Comparison of ENCODE assay signal across 9 cellular contexts in genomic region chr12:54285150-54286041, GRCh38. TPM values are rescaled to one million over a fixed set of nuclear protein-coding genes. Genes with fewer than 3 reads are reported as not detected.
DNase-seq lines count a peak whose midpoint lies in the region; ATAC-seq, FAIRE-seq and TF ChIP-seq lines count a peak whose summit lies in the region.
"Had no signal": no experiment of that assay in that cellular context is flagged by ENCODE, and none has a peak within 500 bp of the region (broad histone marks: within the 10 kb centered on the region; RNA-seq: fewer than 3 reads in every experiment).

No MANE protein-coding gene starts in this region.

- no peaks in the 10 kb centered on the region for H3K27me3 Mint-ChIP-seq in natural killer cell (ENCODE audit: low read depth in 2 of 2)
- no peaks in the 10 kb centered on the region for H3K27me3 Mint-ChIP-seq in natural killer cell treated with Interleukin-12 subunit alpha and Interleukin-12 subunit beta and Interleukin-15 and Interleukin-18, amount 100 ng/mL, for 72 hours
- no peaks in the 10 kb centered on the region for H3K27me3 Mint-ChIP-seq in activated T-helper 1 cell treated with anti-CD3 and anti-CD28 coated beads, Interleukin-12 subunit alpha, Interleukin-12 subunit beta, Interleukin-2, Interleukin-4 antibody, amounts not matched to agents 30 ng/mL and 10 ng/mL and 1 ng/mL, durations not matched to agents 14 hours and 24 hours and 36 hours (ENCODE audit: insufficient read depth)

- peaks cover 36% of the 10 kb centered on the region for H4K20me1 ChIP-seq in keratinocyte (ENCODE audit: control insufficient read depth, extremely low read depth, insufficient read depth, low read length)

- peaks cover 19 to 58% of the 10 kb centered on the region in 2 experiments for H3K36me3 ChIP-seq in keratinocyte (ENCODE audit: control insufficient read depth in 2 of 2, extremely low read depth in 1 of 2, insufficient read depth in 2 of 2, low read length in 2 of 2)

- peaks cover 40% of the 10 kb centered on the region for H3K79me2 ChIP-seq in keratinocyte (ENCODE audit: control insufficient read depth, insufficient read depth, low read length)

- dilution Hi-C loops in keratinocyte (cut with MboI; ENCODE audit: extremely low pct_ligation_motif_present, low sequenced_read_pairs): no loop called here

- peak overlapping the region; percentile 63 for H3K4me2 ChIP-seq in keratinocyte (ENCODE audit: control insufficient read depth, extremely low read depth, insufficient read depth, low read depth, low read length)

- no peaks in the 10 kb centered on the region for H3K27me3 ChIP-seq in keratinocyte (ENCODE audit: control insufficient read depth, extremely low read depth, insufficient read depth, low read length)

- intact Hi-C loops in natural killer cell (cut with micrococcal nuclease): loop anchor here (10.0 kb wide), 1 partner anchor 271 kb away; no protein-coding TSS in a partner anchor
- intact Hi-C loops in activated T-helper 1 cell treated with anti-CD3 and anti-CD28 coated beads, Interleukin-12 subunit alpha, Interleukin-12 subunit beta, Interleukin-2, Interleukin-4 antibody, amounts not matched to agents 30 ng/mL and 10 ng/mL and 1 ng/mL, durations not matched to agents 14 hours and 24 hours and 36 hours (cut with micrococcal nuclease): loop anchor here (10.0 kb wide), 1 partner anchor 1649 kb away; the partner anchor contains the start of gene DGKA

- no peaks in the 10 kb centered on the region for H3K9me1 ChIP-seq in keratinocyte (ENCODE audit: control insufficient read depth, extremely low read depth, insufficient read depth, low read length)

- peak overlapping the region in 2 of 3 experiments; percentile 21 to 39 for H3K4me3 ChIP-seq in keratinocyte (ENCODE audit: control insufficient read depth in 2 of 3, extremely low read depth in 1 of 3, insufficient read depth in 2 of 3, low read depth in 1 of 3, low read length in 3 of 3)

- no peaks in the 10 kb centered on the region for H3K9me3 ChIP-seq in keratinocyte (ENCODE audit: control insufficient read depth, low read depth, low read length)

- no peak overlapping the region for H2AFZ ChIP-seq in keratinocyte (ENCODE audit: control insufficient read depth, low read length)

- FAIRE-seq in keratinocyte (lab: Jason Lieb, UNC) (no peak), RCC 7860 (lab: Jason Lieb, UNC) (no peak)

- peaks cover 29% of the 10 kb centered on the region for H3K4me1 ChIP-seq in keratinocyte (ENCODE audit: control insufficient read depth, extremely low read depth, insufficient read depth, low read length)

- peaks cover 44% of the 10 kb centered on the region for H3K36me3 Mint-ChIP-seq in natural killer cell
- peaks cover 11% of the 10 kb centered on the region for H3K36me3 Mint-ChIP-seq in natural killer cell treated with Interleukin-12 subunit alpha and Interleukin-12 subunit beta and Interleukin-15 and Interleukin-18, amount 100 ng/mL, for 72 hours
- peaks cover 34% of the 10 kb centered on the region for H3K36me3 Mint-ChIP-seq in activated T-helper 1 cell treated with anti-CD3 and anti-CD28 coated beads, Interleukin-12 subunit alpha, Interleukin-12 subunit beta, Interleukin-2, Interleukin-4 antibody, amounts not matched to agents 30 ng/mL and 10 ng/mL and 1 ng/mL, durations not matched to agents 14 hours and 24 hours and 36 hours (ENCODE audit: low read depth)

- H3K27ac Mint-ChIP-seq in natural killer cell: no peak overlapping the region
- H3K27ac Mint-ChIP-seq in natural killer cell treated with Interleukin-12 subunit alpha and Interleukin-12 subunit beta and Interleukin-15 and Interleukin-18, amount 100 ng/mL, for 72 hours: no peak overlapping the region
- peak overlapping the region; percentile 32 for H3K27ac Mint-ChIP-seq in activated T-helper 1 cell treated with anti-CD3 and anti-CD28 coated beads, Interleukin-12 subunit alpha, Interleukin-12 subunit beta, Interleukin-2, Interleukin-4 antibody, amounts not matched to agents 30 ng/mL and 10 ng/mL and 1 ng/mL, durations not matched to agents 14 hours and 24 hours and 36 hours

- ATAC-seq in natural killer cell: no peak
- ATAC-seq in natural killer cell treated with Interleukin-12 subunit alpha and Interleukin-12 subunit beta and Interleukin-15 and Interleukin-18, amount 100 ng/mL, for 72 hours: no peak
- ATAC-seq in HG03025 (IDR thresholded peaks at IDR 0.05; ENCODE audit: low FRiP score, unreplicated experiment): no peak
- ATAC-seq in GM21529 (IDR thresholded peaks at IDR 0.05; ENCODE audit: unreplicated experiment): no peak

- peak overlapping the region; percentile 11 for H3K27ac ChIP-seq in keratinocyte (ENCODE audit: control insufficient read depth, insufficient read depth, low read length)

- no peaks in the 10 kb centered on the region for H3K9me3 Mint-ChIP-seq in natural killer cell
- no peaks in the 10 kb centered on the region for H3K9me3 Mint-ChIP-seq in natural killer cell treated with Interleukin-12 subunit alpha and Interleukin-12 subunit beta and Interleukin-15 and Interleukin-18, amount 100 ng/mL, for 72 hours
- no peaks in the 10 kb centered on the region for H3K9me3 Mint-ChIP-seq in activated T-helper 1 cell treated with anti-CD3 and anti-CD28 coated beads, Interleukin-12 subunit alpha, Interleukin-12 subunit beta, Interleukin-2, Interleukin-4 antibody, amounts not matched to agents 30 ng/mL and 10 ng/mL and 1 ng/mL, durations not matched to agents 14 hours and 24 hours and 36 hours

- H3K9ac ChIP-seq in keratinocyte (ENCODE audit: control insufficient read depth, extremely low read depth, insufficient read depth, low read length): no peak overlapping the region

- no peak for DNase-seq in natural killer cell
- DNase-seq in natural killer cell treated with Interleukin-12 subunit alpha and Interleukin-12 subunit beta and Interleukin-15 and Interleukin-18, amount 100 ng/mL, for 72 hours (ENCODE audit: low spot score): no peak
- no peak for DNase-seq in activated T-helper 1 cell treated with anti-CD3 and anti-CD28 coated beads, Interleukin-12 subunit alpha, Interleukin-12 subunit beta, Interleukin-2, Interleukin-4 antibody, amounts not matched to agents 30 ng/mL and 10 ng/mL and 1 ng/mL, durations not matched to agents 14 hours and 24 hours and 36 hours (ENCODE audit: low spot score)
- DNase-seq in keratinocyte (ENCODE audit: low read depth, low spot score): no peak
- no peak for DNase-seq in RCC 7860 (ENCODE audit: low spot score)
- no peak for DNase-seq in iPS-NIHi7 (ENCODE audit: extremely low spot score)
- DNase-seq: NCI-H2081 treated with DMSO at 0.1 percent for 48 hours had no signal

- peak; percentile 36 for TF ChIP-seq CTCF in natural killer cell (IDR thresholded peaks at IDR 0.05)
- peak in 1 of 3 experiments; percentile 20 for TF ChIP-seq CTCF in keratinocyte (optimal IDR thresholded peaks at IDR 0.05 in 1 of 3, IDR thresholded peaks at IDR 0.05 in 1 of 3, conservative IDR thresholded peaks at IDR 0.05 in 1 of 3; ENCODE audit: extremely low read depth in 1 of 3, insufficient read depth in 2 of 3, low read length in 3 of 3)

- peaks cover 6 to 18% of the 10 kb centered on the region in 2 donors for H3K4me1 Mint-ChIP-seq in natural killer cell
- peaks cover 17 to 21% of the 10 kb centered on the region in 2 donors for H3K4me1 Mint-ChIP-seq in natural killer cell treated with Interleukin-12 subunit alpha and Interleukin-12 subunit beta and Interleukin-15 and Interleukin-18, amount 100 ng/mL, for 72 hours (ENCODE audit: low read depth in 2 of 2)
- peaks cover 60% of the 10 kb centered on the region for H3K4me1 Mint-ChIP-seq in activated T-helper 1 cell treated with anti-CD3 and anti-CD28 coated beads, Interleukin-12 subunit alpha, Interleukin-12 subunit beta, Interleukin-2, Interleukin-4 antibody, amounts not matched to agents 30 ng/mL and 10 ng/mL and 1 ng/mL, durations not matched to agents 14 hours and 24 hours and 36 hours (ENCODE audit: low read depth)

- H3K4me3 Mint-ChIP-seq in natural killer cell: peak overlapping the region; percentile 45
- no peak overlapping the region for H3K4me3 Mint-ChIP-seq in natural killer cell treated with Interleukin-12 subunit alpha and Interleukin-12 subunit beta and Interleukin-15 and Interleukin-18, amount 100 ng/mL, for 72 hours
- no peak overlapping the region for H3K4me3 Mint-ChIP-seq in activated T-helper 1 cell treated with anti-CD3 and anti-CD28 coated beads, Interleukin-12 subunit alpha, Interleukin-12 subunit beta, Interleukin-2, Interleukin-4 antibody, amounts not matched to agents 30 ng/mL and 10 ng/mL and 1 ng/mL, durations not matched to agents 14 hours and 24 hours and 36 hours

RNA-seq across cellular contexts. Expression of gene HNRNPA1, which starts 4.9 kb away (rescaled TPM):
- 1,000 to 10,000 TPM; 1,172 to 1,525 (median 1,292) TPM for total RNA-seq in natural killer cell
- 1,000 to 10,000 TPM in 1 of 2 donors, 100 to 1,000 TPM in 1; 997 to 1,580 TPM for total RNA-seq in natural killer cell treated with Interleukin-12 subunit alpha and Interleukin-12 subunit beta and Interleukin-15 and Interleukin-18, amount 100 ng/mL, for 72 hours
- 1,740 and 1,765 TPM in 2 replicates for total RNA-seq in activated T-helper 1 cell treated with anti-CD3 and anti-CD28 coated beads, Interleukin-12 subunit alpha, Interleukin-12 subunit beta, Interleukin-2, Interleukin-4 antibody, amounts not matched to agents 30 ng/mL and 10 ng/mL and 1 ng/mL, durations not matched to agents 14 hours and 24 hours and 36 hours
- polyA plus RNA-seq in keratinocyte: 269 to 1,061 TPM (median 583 TPM) in 3 replicates
- 866 TPM for polyA plus RNA-seq in keratinocyte (2011; ENCODE audit: low read depth)
- 514 and 556 TPM in 2 replicates for polyA plus RNA-seq in keratinocyte (2011; cell fraction: cytosol; rRNA removed)
- 391 and 470 TPM in 2 replicates for polyA plus RNA-seq in keratinocyte (2011; cell fraction: nucleus; rRNA removed)
- polyA plus RNA-seq in keratinocyte (2012; ENCODE audit: low replicate concordance): 660 and 1,102 TPM in 2 replicates
- polyA minus RNA-seq in keratinocyte: 134 to 550 TPM (median 267 TPM) in 3 replicates
- polyA minus RNA-seq in keratinocyte (2011; cell fraction: cytosol; rRNA and poly(A)+ RNA removed): 319 TPM
- 117 and 201 TPM in 2 replicates for polyA minus RNA-seq in keratinocyte (2011; cell fraction: nucleus; rRNA and poly(A)+ RNA removed)

RNA-seq across cellular contexts. Expression of gene CBX5, which starts 5.5 kb away (rescaled TPM):
- 10 to 100 TPM; 30.8 to 42.3 (median 36.5) TPM for total RNA-seq in natural killer cell
- 10 to 100 TPM; 65.6 to 73.6 TPM for total RNA-seq in natural killer cell treated with Interleukin-12 subunit alpha and Interleukin-12 subunit beta and Interleukin-15 and Interleukin-18, amount 100 ng/mL, for 72 hours
- total RNA-seq in activated T-helper 1 cell treated with anti-CD3 and anti-CD28 coated beads, Interleukin-12 subunit alpha, Interleukin-12 subunit beta, Interleukin-2, Interleukin-4 antibody, amounts not matched to agents 30 ng/mL and 10 ng/mL and 1 ng/mL, durations not matched to agents 14 hours and 24 hours and 36 hours: 99.8 and 106 TPM in 2 replicates
- 15.5 to 25.8 TPM (median 23.3 TPM) in 3 replicates for polyA plus RNA-seq in keratinocyte
- polyA plus RNA-seq in keratinocyte (2011; ENCODE audit: low read depth): 20.2 TPM
- 9.9 and 17.5 TPM in 2 replicates for polyA plus RNA-seq in keratinocyte (2011; cell fraction: cytosol; rRNA removed)
- polyA plus RNA-seq in keratinocyte (2011; cell fraction: nucleus; rRNA removed): 19.6 and 22.4 TPM in 2 replicates
- polyA plus RNA-seq in keratinocyte (2012; ENCODE audit: low replicate concordance): 9.0 and 20.1 TPM in 2 replicates
- polyA minus RNA-seq in keratinocyte: 32.0 to 66.7 TPM (median 33.1 TPM) in 3 replicates
- 20.5 TPM for polyA minus RNA-seq in keratinocyte (2011; cell fraction: cytosol; rRNA and poly(A)+ RNA removed)
- 14.8 and 32.6 TPM in 2 replicates for polyA minus RNA-seq in keratinocyte (2011; cell fraction: nucleus; rRNA and poly(A)+ RNA removed)

RNA-seq across cellular contexts. Expression of gene NFE2, which starts 15.4 kb away (rescaled TPM):
- 10 to 100 TPM in 1 of 3 donors, 1 to 10 TPM in 2; 2.0 to 15.4 (median 2.0) TPM for total RNA-seq in natural killer cell
- 1 to 10 TPM in 1 of 2 donors, not detected in 1; 3.7 TPM for total RNA-seq in natural killer cell treated with Interleukin-12 subunit alpha and Interleukin-12 subunit beta and Interleukin-15 and Interleukin-18, amount 100 ng/mL, for 72 hours
- total RNA-seq in activated T-helper 1 cell treated with anti-CD3 and anti-CD28 coated beads, Interleukin-12 subunit alpha, Interleukin-12 subunit beta, Interleukin-2, Interleukin-4 antibody, amounts not matched to agents 30 ng/mL and 10 ng/mL and 1 ng/mL, durations not matched to agents 14 hours and 24 hours and 36 hours: not detected in 2 replicates
- polyA plus RNA-seq in keratinocyte: 0.09 to 0.42 TPM (median 0.25 TPM) in 3 replicates
- not detected for polyA plus RNA-seq in keratinocyte (2011; ENCODE audit: low read depth)
- 0.16 and 0.19 TPM in 2 replicates for polyA plus RNA-seq in keratinocyte (2011; cell fraction: cytosol; rRNA removed)
- polyA plus RNA-seq in keratinocyte (2011; cell fraction: nucleus; rRNA removed): 0.20 and 0.22 TPM in 2 replicates
- 0.06 and 0.17 TPM in 2 replicates for polyA plus RNA-seq in keratinocyte (2012; ENCODE audit: low replicate concordance)
- 0.10 TPM in 1 of 3 replicates, not detected in the others for polyA minus RNA-seq in keratinocyte
- not detected for polyA minus RNA-seq in keratinocyte (2011; cell fraction: cytosol; rRNA and poly(A)+ RNA removed)
- polyA minus RNA-seq in keratinocyte (2011; cell fraction: nucleus; rRNA and poly(A)+ RNA removed): not detected in 2 replicates

RNA-seq across cellular contexts. Expression of gene COPZ1, which starts 39.5 kb away (rescaled TPM):
- total RNA-seq in natural killer cell: 10 to 100 TPM; 66.3 to 83.6 (median 79.7) TPM
- total RNA-seq in natural killer cell treated with Interleukin-12 subunit alpha and Interleukin-12 subunit beta and Interleukin-15 and Interleukin-18, amount 100 ng/mL, for 72 hours: 100 to 1,000 TPM; 111 to 158 TPM
- 115 and 123 TPM in 2 replicates for total RNA-seq in activated T-helper 1 cell treated with anti-CD3 and anti-CD28 coated beads, Interleukin-12 subunit alpha, Interleukin-12 subunit beta, Interleukin-2, Interleukin-4 antibody, amounts not matched to agents 30 ng/mL and 10 ng/mL and 1 ng/mL, durations not matched to agents 14 hours and 24 hours and 36 hours
- polyA plus RNA-seq in keratinocyte: 208 to 280 TPM (median 237 TPM) in 3 replicates
- polyA plus RNA-seq in keratinocyte (2011; ENCODE audit: low read depth): 136 TPM
- polyA plus RNA-seq in keratinocyte (2011; cell fraction: cytosol; rRNA removed): 168 and 272 TPM in 2 replicates
- polyA plus RNA-seq in keratinocyte (2011; cell fraction: nucleus; rRNA removed): 102 and 115 TPM in 2 replicates
- polyA plus RNA-seq in keratinocyte (2012; ENCODE audit: low replicate concordance): 182 and 216 TPM in 2 replicates
- 51.4 to 134 TPM (median 129 TPM) in 3 replicates for polyA minus RNA-seq in keratinocyte
- polyA minus RNA-seq in keratinocyte (2011; cell fraction: cytosol; rRNA and poly(A)+ RNA removed): 164 TPM
- 44.7 and 81.6 TPM in 2 replicates for polyA minus RNA-seq in keratinocyte (2011; cell fraction: nucleus; rRNA and poly(A)+ RNA removed)
